Comparison of ENCODE assay signal across 1 cellular context in genomic region chr14:24071836-24072420, GRCh38.
TF ChIP-seq lines count a peak whose summit lies in the region.

No MANE protein-coding gene starts in this region.

TF ChIP-seq in H1, 55 proteins besides CTCF, POLR2A, EP300 and RAD21:
- TF ChIP-seq HDAC2 (IDR thresholded peaks at IDR 0.05; ENCODE audit: borderline replicate concordance in 1 of 2, low read depth in 2 of 2, low read length in 2 of 2), result no peak
- no peak for TF ChIP-seq YY1 (IDR thresholded peaks at IDR 0.05; ENCODE audit: low read depth, low read length)
- TF ChIP-seq TBP (IDR thresholded peaks at IDR 0.05; ENCODE audit: low read depth, low read length), result no peak
- no peak for TF ChIP-seq RFX5 (IDR thresholded peaks at IDR 0.05; ENCODE audit: borderline replicate concordance, low read depth, low read length)
- no peak for TF ChIP-seq TAF7 (optimal IDR thresholded peaks at IDR 0.05; ENCODE audit: borderline replicate concordance, low read depth, low read length)
- TF ChIP-seq SAP30 (IDR thresholded peaks at IDR 0.05; ENCODE audit: insufficient read depth, insufficient replicate concordance, low read length), result no peak
- no peak for TF ChIP-seq MAFK (IDR thresholded peaks at IDR 0.05; ENCODE audit: low read depth, low read length)
- TF ChIP-seq KDM1A (IDR thresholded peaks at IDR 0.05; ENCODE audit: borderline replicate concordance, low read length), result no peak
- no peak for TF ChIP-seq POU5F1 (IDR thresholded peaks at IDR 0.05; ENCODE audit: low read depth, low read length)
- no peak for TF ChIP-seq JUN (IDR thresholded peaks at IDR 0.05; ENCODE audit: low read depth, low read length)
- no peak for TF ChIP-seq CHD2 (IDR thresholded peaks at IDR 0.05; ENCODE audit: low read length)
- no peak for TF ChIP-seq FOSL1 (IDR thresholded peaks at IDR 0.05; ENCODE audit: insufficient read depth, low read depth, low read length)
- no peak for TF ChIP-seq CEBPB (IDR thresholded peaks at IDR 0.05; ENCODE audit: low read depth, low read length)
- TF ChIP-seq NANOG (IDR thresholded peaks at IDR 0.05; ENCODE audit: insufficient read depth, low read depth, low read length, poor library complexity, severe bottlenecking), result no peak
- no peak for TF ChIP-seq BACH1 (IDR thresholded peaks at IDR 0.05; ENCODE audit: low read length)
- no peak for TF ChIP-seq ATF3 (IDR thresholded peaks at IDR 0.05; ENCODE audit: insufficient read depth, low read depth, low read length)
